In the genomic region with DNA sequence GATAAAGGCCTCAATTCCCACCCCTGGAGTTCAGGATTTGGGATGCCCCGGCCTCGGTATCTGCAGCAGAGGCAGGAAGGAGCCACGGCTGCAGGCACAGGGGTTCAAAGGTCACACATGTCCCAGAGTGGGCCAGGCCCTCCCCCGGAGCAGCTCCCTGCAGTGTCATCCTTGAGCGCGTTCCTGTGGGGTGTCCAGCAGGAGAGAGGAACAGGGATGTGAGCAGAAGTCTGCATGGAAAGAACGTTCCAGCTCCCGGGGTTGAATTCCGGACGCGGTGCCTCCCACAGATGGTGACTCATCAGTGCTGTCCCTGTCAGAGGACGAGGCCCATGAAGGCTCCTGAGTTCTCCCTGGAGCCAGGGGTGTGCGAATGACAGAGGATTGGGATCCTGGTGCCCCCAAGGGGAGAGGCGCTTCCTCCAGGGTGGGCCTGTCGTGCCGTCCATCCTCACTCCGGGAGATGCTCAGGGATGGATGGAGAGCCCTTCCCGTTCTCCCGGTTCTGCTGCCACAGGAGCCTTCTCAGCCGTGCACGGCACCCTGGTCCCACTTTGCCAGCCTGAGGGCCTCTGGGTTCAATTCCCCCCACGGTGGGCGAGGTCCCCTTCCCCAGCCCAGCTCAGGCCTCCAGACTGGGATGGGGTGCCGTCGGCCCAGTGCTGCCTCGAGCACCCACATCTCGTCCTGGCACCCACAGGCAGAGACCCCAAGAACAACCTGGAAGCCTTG, we compare ENCODE assay signal across 18 cellular contexts. TPM values are rescaled to one million over a fixed set of nuclear protein-coding genes. Genes with fewer than 3 reads are reported as not detected.
A peak's percentile ranks its signal among the peaks of the same experiment; 100 is the strongest.
DNase-seq lines count a peak whose midpoint lies in the region; ATAC-seq lines count a peak whose summit lies in the region.
"Had no signal": no experiment of that assay in that cellular context is flagged by ENCODE, and none has a peak within 500 bp of the region (broad histone marks: within the 10 kb centered on the region; RNA-seq: fewer than 3 reads in every experiment).

No MANE protein-coding gene starts in this region.

- H4K8ac ChIP-seq in neuronal stem cell (ENCODE audit: low read depth, low read length): no peak overlapping the region

- H4K91ac ChIP-seq in neuronal stem cell (ENCODE audit: low read depth, low read length, poor library complexity): no peak overlapping the region

- no peak overlapping the region for H2AFZ ChIP-seq in neuronal stem cell (ENCODE audit: low read length)

- H2BK15ac ChIP-seq in neuronal stem cell (ENCODE audit: low read length): peak overlapping the region; percentile 58

- peaks cover 0 to 6% (median 0%) of the 10 kb centered on the region in 3 experiments for H3K27me3 ChIP-seq in neuronal stem cell (ENCODE audit: control insufficient read depth in 3 of 3, insufficient read depth in 3 of 3, low read depth in 1 of 3, low read length in 3 of 3)

- no peak overlapping the region for H3K27ac ChIP-seq in neuronal stem cell (replicated peaks; ENCODE audit: low read length)
- H3K27ac ChIP-seq: SJCRH30, thoracic aorta had no signal

- peak; percentile 50 for DNase-seq in AG08395 (ENCODE audit: low spot score)
- peak; percentile 68 for DNase-seq in HT1080 (ENCODE audit: low read depth)
- peak; percentile 43 for DNase-seq in ecto neural progenitor cell (ENCODE audit: low spot score)
- DNase-seq in neuronal stem cell (ENCODE audit: low spot score): no peak
- DNase-seq in SHP77 (lab: John Stamatoyannopoulos, UW): no peak
- DNase-seq in NCI-H510A treated with DMSO at 0.1 percent for 48 hours (lab: John Stamatoyannopoulos, UW): no peak
- DNase-seq: activated CD4-positive, alpha-beta T cell treated with anti-CD3 and anti-CD28 coated beads, Interleukin-2, amount 10 ng/mL, durations not matched to agents 24 days and 14 days; left colon; NCI-H1048; NCI-H82; SJCRH30; stimulated activated CD4-positive, alpha-beta T cell treated with anti-CD3 and anti-CD28 coated beads, Interleukin-2, amount 100 ng/mL, for 48 hours had no signal

- H3K79me1 ChIP-seq in neuronal stem cell (ENCODE audit: low read depth, low read length): no peaks in the 10 kb centered on the region

- ATAC-seq in GM21737 (IDR thresholded peaks at IDR 0.05; ENCODE audit: unreplicated experiment) (no peak), GM21529 (IDR thresholded peaks at IDR 0.05; ENCODE audit: unreplicated experiment) (no peak)
- ATAC-seq: left colon had no signal

- H3K9me3 ChIP-seq in neuronal stem cell (replicated peaks in 1 of 2; ENCODE audit: control insufficient read depth in 2 of 2, insufficient read depth in 1 of 2, low read depth in 1 of 2, low read length in 2 of 2): no peaks in the 10 kb centered on the region
- H3K9me3 ChIP-seq: SJCRH30, thoracic aorta had no signal

- H3K4me3 ChIP-seq in neuronal stem cell (ENCODE audit: low read length in 2 of 2): no peak overlapping the region
- H3K4me3 ChIP-seq: SJCRH30, thoracic aorta had no signal

- H2BK5ac ChIP-seq in neuronal stem cell (ENCODE audit: low read length): peak overlapping the region; percentile 90

- H3K14ac ChIP-seq in neuronal stem cell (ENCODE audit: low read length): peak overlapping the region; percentile 97

- peak overlapping the region; percentile 83 for H2AK5ac ChIP-seq in neuronal stem cell (ENCODE audit: low read depth, low read length)

- no peak overlapping the region for H3K4me2 ChIP-seq in neuronal stem cell (ENCODE audit: insufficient read depth, low read length, poor library complexity, severe bottlenecking)

- no peaks in the 10 kb centered on the region for H3K36me3 ChIP-seq in neuronal stem cell (replicated peaks in 1 of 2; ENCODE audit: control insufficient read depth in 2 of 2, insufficient read depth in 2 of 2, low read length in 2 of 2)
- H3K36me3 ChIP-seq: SJCRH30, thoracic aorta had no signal

- H3K9ac ChIP-seq in neuronal stem cell (ENCODE audit: low read depth, low read length, poor library complexity): no peak overlapping the region

- peaks cover 0 to 6% of the 10 kb centered on the region in 2 donors for H3K4me1 ChIP-seq in neuronal stem cell (ENCODE audit: control insufficient read depth in 2 of 2, insufficient read depth in 1 of 2, low read depth in 1 of 2, low read length in 2 of 2)
- H3K4me1 ChIP-seq: SJCRH30 had no signal

- H3K18ac ChIP-seq in neuronal stem cell (ENCODE audit: low read length): peak overlapping the region; percentile 64

- H3K4ac ChIP-seq in neuronal stem cell (ENCODE audit: low read length): no peak overlapping the region

- no peak overlapping the region for H2BK120ac ChIP-seq in neuronal stem cell (ENCODE audit: low read depth, low read length)

- no peak overlapping the region for H2BK12ac ChIP-seq in neuronal stem cell (ENCODE audit: low read length)

- WGBS in neuronal stem cell (ENCODE audit: extremely low coverage in 2 of 2, insufficient read length in 2 of 2, insufficient replicate concordance in 1 of 2), 2 donors: no CpG with 5 or more reads among the region's 27 CpGs

- no peak overlapping the region for H3K23ac ChIP-seq in neuronal stem cell (ENCODE audit: low read depth, low read length, poor library complexity)

RNA-seq across cellular contexts. Expression of gene LCN1, which starts 3.1 kb away (rescaled TPM):
- 0.33 TPM in 1 of 2 replicates, not detected in the other for total RNA-seq in HT1080 (2014; rRNA removed; shearing (Covaris generic))
- polyA plus RNA-seq in HT1080 (2015; cell fraction: cytosol; rRNA removed): 1.5 and 2.1 TPM in 2 replicates
- polyA plus RNA-seq in HT1080 (2015; cell fraction: nucleus; rRNA removed): 1.3 and 1.6 TPM in 2 replicates
- polyA plus RNA-seq in neuronal stem cell (2013, experiment 1 of 2): not detected
- not detected for polyA plus RNA-seq in neuronal stem cell (2013, experiment 2 of 2)
- total RNA-seq: activated CD4-positive, alpha-beta T cell treated with anti-CD3 and anti-CD28 coated beads, Interleukin-2, amount 10 ng/mL, durations not matched to agents 24 days and 14 days; epithelial cell of proximal tubule; H4; left colon; renal cortical epithelial cell; SJCRH30; thoracic aorta had no signal

RNA-seq across cellular contexts. Expression of gene OBP2A, which starts 21.6 kb away (rescaled TPM):
- total RNA-seq in HT1080 (2014; rRNA removed; shearing (Covaris generic)): 0.24 TPM in 1 of 2 replicates, not detected in the other
- polyA plus RNA-seq in HT1080 (2015; cell fraction: cytosol; rRNA removed): not detected in 2 replicates
- polyA plus RNA-seq in HT1080 (2015; cell fraction: nucleus; rRNA removed): 0.51 TPM in 1 of 2 replicates, not detected in the other
- not detected for polyA plus RNA-seq in neuronal stem cell (2013, experiment 1 of 2)
- not detected for polyA plus RNA-seq in neuronal stem cell (2013, experiment 2 of 2)
- total RNA-seq: activated CD4-positive, alpha-beta T cell treated with anti-CD3 and anti-CD28 coated beads, Interleukin-2, amount 10 ng/mL, durations not matched to agents 24 days and 14 days; epithelial cell of proximal tubule; H4; left colon; renal cortical epithelial cell; SJCRH30; thoracic aorta had no signal

RNA-seq across cellular contexts. Expression of gene MRPS2, which starts 23.8 kb away (rescaled TPM):
- 106 and 170 TPM in 2 replicates for total RNA-seq in HT1080 (2014; rRNA removed; shearing (Covaris generic))
- 136 and 151 TPM in 2 replicates for polyA plus RNA-seq in HT1080 (2015; cell fraction: cytosol; rRNA removed)
- polyA plus RNA-seq in HT1080 (2015; cell fraction: nucleus; rRNA removed): 123 and 132 TPM in 2 replicates
- 88.3 TPM for polyA plus RNA-seq in neuronal stem cell (2013, experiment 1 of 2)
- 78.9 TPM for polyA plus RNA-seq in neuronal stem cell (2013, experiment 2 of 2)

RNA-seq across cellular contexts. Expression of gene PAEP, which starts 37.3 kb away (rescaled TPM):
- total RNA-seq in HT1080 (2014; rRNA removed; shearing (Covaris generic)): 15.7 and 17.5 TPM in 2 replicates
- polyA plus RNA-seq in HT1080 (2015; cell fraction: cytosol; rRNA removed): 35.1 and 39.7 TPM in 2 replicates
- polyA plus RNA-seq in HT1080 (2015; cell fraction: nucleus; rRNA removed): 145 and 196 TPM in 2 replicates
- polyA plus RNA-seq in neuronal stem cell (2013, experiment 1 of 2): not detected
- polyA plus RNA-seq in neuronal stem cell (2013, experiment 2 of 2): not detected
- total RNA-seq: activated CD4-positive, alpha-beta T cell treated with anti-CD3 and anti-CD28 coated beads, Interleukin-2, amount 10 ng/mL, durations not matched to agents 24 days and 14 days; epithelial cell of proximal tubule; left colon; renal cortical epithelial cell; SJCRH30; thoracic aorta had no signal

RNA-seq across cellular contexts. Expression of gene PPP1R26, which starts 44.7 kb away (rescaled TPM):
- 31.9 and 36.2 TPM in 2 replicates for total RNA-seq in HT1080 (2014; rRNA removed; shearing (Covaris generic))
- 22.6 and 24.8 TPM in 2 replicates for polyA plus RNA-seq in HT1080 (2015; cell fraction: cytosol; rRNA removed)
- 36.1 and 43.2 TPM in 2 replicates for polyA plus RNA-seq in HT1080 (2015; cell fraction: nucleus; rRNA removed)
- polyA plus RNA-seq in neuronal stem cell (2013, experiment 1 of 2): 20.7 TPM
- polyA plus RNA-seq in neuronal stem cell (2013, experiment 2 of 2): 20.4 TPM

Comparison
In these comparisons a context has a peak if more than half of its experiments do, and no peak if none do; other contexts are left out.
1. DNase-seq: peak in AG08395 (single experiment), HT1080 (single experiment) and ecto neural progenitor cell (single experiment); none in neuronal stem cell (single experiment), SHP77 (0 of 2) and NCI-H510A treated with DMSO at 0.1 percent for 48 hours (single experiment).